In genomic region chr7:22185559-22185958, GRCh38 we compare ENCODE assay signal across 16 cellular contexts.
"Had no signal": no experiment of that assay in that cellular context is flagged by ENCODE, and none has a peak within 500 bp of the region (broad histone marks: within the 10 kb centered on the region; RNA-seq: fewer than 3 reads in every experiment).

No MANE protein-coding gene starts in this region.

- H3K9me3 ChIP-seq: adrenal gland, stomach had no signal

- H3K27me3 Mint-ChIP-seq: activated B cell treated with CpG ODN at 0.5 μM for 24 hours had no signal

- DNase-seq: activated B cell treated with CpG ODN at 0.5 μM for 24 hours; activated CD4-positive, alpha-beta T cell treated with anti-CD3 and anti-CD28 coated beads for 48 hours; activated CD8-positive, alpha-beta T cell treated with anti-CD3 and anti-CD28 coated beads for 36 hours; activated effector memory CD4-positive, alpha-beta T cell treated with anti-CD3 and anti-CD28 coated beads, Interleukin-2, amount 50 U/mL, for 16 hours; activated T-cell treated with anti-CD3 and anti-CD28 coated beads, Interleukin-2, amount 50 U/mL, for 4 hours; adrenal gland; effector CD8-positive, alpha-beta T cell; foreskin fibroblast; kidney glomerular epithelial cell; nephron progenitor cell; stimulated activated CD4-positive, alpha-beta T cell treated with anti-CD3 and anti-CD28 coated beads, Interleukin-1b, Interleukin-23, amount 100 ng/mL, for 48 hours; stomach; T-helper 17 cell had no signal

- H3K27ac ChIP-seq: adrenal gland, cardiac muscle cell, coronary artery, stomach had no signal

- H3K27ac Mint-ChIP-seq: activated B cell treated with CpG ODN at 0.5 μM for 24 hours; activated CD8-positive, alpha-beta T cell treated with anti-CD3 and anti-CD28 coated beads for 36 hours; activated naive CD4-positive, alpha-beta T cell treated with anti-CD3 and anti-CD28 coated beads, Interleukin-2, amount 50 U/mL, for 24 hours; nephron progenitor cell; T-helper 17 cell had no signal

- H3K27me3 ChIP-seq: adrenal gland, cardiac muscle cell, stomach had no signal

- H3K4me1 Mint-ChIP-seq: activated B cell treated with CpG ODN at 0.5 μM for 24 hours; activated naive CD4-positive, alpha-beta T cell treated with anti-CD3 and anti-CD28 coated beads, Interleukin-2, amount 50 U/mL, for 24 hours; T-helper 17 cell had no signal

- H3K4me1 ChIP-seq: adrenal gland, stomach had no signal

- H3K36me3 Mint-ChIP-seq: activated naive CD4-positive, alpha-beta T cell treated with anti-CD3 and anti-CD28 coated beads, Interleukin-2, amount 50 U/mL, for 24 hours had no signal

- H3K4me3 Mint-ChIP-seq: activated B cell treated with CpG ODN at 0.5 μM for 24 hours; activated CD8-positive, alpha-beta T cell treated with anti-CD3 and anti-CD28 coated beads for 36 hours; activated naive CD4-positive, alpha-beta T cell treated with anti-CD3 and anti-CD28 coated beads, Interleukin-2, amount 50 U/mL, for 24 hours; activated T-cell treated with anti-CD3 and anti-CD28 coated beads, Interleukin-2, amount 50 U/mL, for 4 hours; nephron progenitor cell; T-helper 17 cell had no signal

- ATAC-seq: activated CD8-positive, alpha-beta T cell treated with anti-CD3 and anti-CD28 coated beads for 36 hours; activated T-cell treated with anti-CD3 and anti-CD28 coated beads, Interleukin-2, amount 50 U/mL, for 4 hours; T-helper 17 cell had no signal

- H3K9me3 Mint-ChIP-seq: activated B cell treated with CpG ODN at 0.5 μM for 24 hours; activated CD8-positive, alpha-beta T cell treated with anti-CD3 and anti-CD28 coated beads for 36 hours; activated naive CD4-positive, alpha-beta T cell treated with anti-CD3 and anti-CD28 coated beads, Interleukin-2, amount 50 U/mL, for 24 hours; activated T-cell treated with anti-CD3 and anti-CD28 coated beads, Interleukin-2, amount 50 U/mL, for 4 hours had no signal
